Comparison of ENCODE assay signal across 15 cellular contexts in genomic region chr14:101474563-101475467, GRCh38.
DNase-seq lines count a peak whose midpoint lies in the region; ATAC-seq, FAIRE-seq and TF ChIP-seq lines count a peak whose summit lies in the region.
"Had no signal": no experiment of that assay in that cellular context is flagged by ENCODE, and none has a peak within 500 bp of the region (broad histone marks: within the 10 kb centered on the region; RNA-seq: fewer than 3 reads in every experiment).

No MANE protein-coding gene starts in this region.

- no peak overlapping the region for H3K4me3 Mint-ChIP-seq in progenitor cell of endocrine pancreas (ENCODE audit: low read depth)
- H3K4me3 Mint-ChIP-seq: T-cell had no signal

- H3K36me3 Mint-ChIP-seq in progenitor cell of endocrine pancreas (ENCODE audit: insufficient read depth) = no peaks in the 10 kb centered on the region
- H3K36me3 Mint-ChIP-seq: T-cell had no signal

- H3K27ac Mint-ChIP-seq in progenitor cell of endocrine pancreas = no peak overlapping the region
- H3K27ac Mint-ChIP-seq: T-cell had no signal

- no peak overlapping the region for H3K27ac ChIP-seq in right atrium auricular region
- peak overlapping the region in 11 of 21 experiments; percentile 16 to 84 (median 73) for H3K27ac ChIP-seq in skin epidermis
- no peak overlapping the region for H3K27ac ChIP-seq in Karpas-422 (ENCODE audit: low read length)
- H3K27ac ChIP-seq: GM23248, thoracic aorta had no signal

- H3K4me2 ChIP-seq in Karpas-422 (ENCODE audit: low read depth, low read length, poor library complexity, severe bottlenecking) = no peak overlapping the region

- H3K27me3 ChIP-seq in right atrium auricular region (no peaks in the 10 kb centered on the region), Karpas-422 (ENCODE audit: low read length) (no peaks in the 10 kb centered on the region)

- peak; percentile 60 for DNase-seq in cardiac septum (ENCODE audit: low spot score)
- DNase-seq in right atrium auricular region (ENCODE audit: low spot score) = no peak
- peak; percentile 57 for DNase-seq in left kidney (ENCODE audit: low read depth, low spot score)
- no peak for DNase-seq in H54 (ENCODE audit: insufficient read length, low spot score)
- no peak for DNase-seq in Karpas-422
- DNase-seq in progenitor cell of endocrine pancreas (ENCODE audit: low spot score, unreplicated experiment) = no peak
- DNase-seq: left colon, NCI-H2171 treated with DMSO at 0.1 percent for 48 hours, NCI-H82 had no signal

- H3K36me3 ChIP-seq in right atrium auricular region (no peaks in the 10 kb centered on the region), Karpas-422 (ENCODE audit: insufficient read depth, low read length) (no peaks in the 10 kb centered on the region)
- H3K36me3 ChIP-seq: prostate gland, thoracic aorta had no signal

- H3K27me3 Mint-ChIP-seq in progenitor cell of endocrine pancreas = peaks cover 3% of the 10 kb centered on the region

- no peaks in the 10 kb centered on the region for H3K9me3 Mint-ChIP-seq in progenitor cell of endocrine pancreas (ENCODE audit: low read depth)
- H3K9me3 Mint-ChIP-seq: T-cell had no signal

- no peak overlapping the region for H3K4me3 ChIP-seq in right atrium auricular region
- no peak overlapping the region for H3K4me3 ChIP-seq in skin epidermis
- H3K4me3 ChIP-seq in Karpas-422 (ENCODE audit: low read length) = no peak overlapping the region
- H3K4me3 ChIP-seq: GM23248, prostate gland, thoracic aorta had no signal

- H4K20me1 ChIP-seq in Karpas-422 (ENCODE audit: insufficient read depth, low read depth, low read length) = no peaks in the 10 kb centered on the region

- no peak for TF ChIP-seq POLR2A in H54 (IDR thresholded peaks at IDR 0.05; ENCODE audit: low read depth, low read length)

- no peaks in the 10 kb centered on the region for H3K79me2 ChIP-seq in Karpas-422 (ENCODE audit: low read length)

- no peak for FAIRE-seq in H54 (lab: Jason Lieb, UNC)

- intact Hi-C loops in cardiac septum (cut with DNase I) = no loop called here

- no peaks in the 10 kb centered on the region for H3K9me2 ChIP-seq in Karpas-422 (replicated peaks; ENCODE audit: insufficient read depth, low read length)

- no peak for ATAC-seq in HG03571 (IDR thresholded peaks at IDR 0.05; ENCODE audit: unreplicated experiment)
- ATAC-seq: left colon, T-cell had no signal

- TF ChIP-seq CTCF in right atrium auricular region (IDR thresholded peaks at IDR 0.05) (no peak), progenitor cell of endocrine pancreas (IDR thresholded peaks at IDR 0.05; ENCODE audit: unreplicated experiment) (no peak)

- no peaks in the 10 kb centered on the region for H3K4me1 ChIP-seq in right atrium auricular region
- no peaks in the 10 kb centered on the region for H3K4me1 ChIP-seq in Karpas-422 (ENCODE audit: low read length)
- H3K4me1 ChIP-seq: prostate gland had no signal

- no peak overlapping the region for H3K9ac ChIP-seq in Karpas-422 (ENCODE audit: low read length)
- H3K9ac ChIP-seq: GM23248 had no signal

- peaks cover 21% of the 10 kb centered on the region for H3K4me1 Mint-ChIP-seq in progenitor cell of endocrine pancreas (ENCODE audit: low read depth)
- H3K4me1 Mint-ChIP-seq: T-cell had no signal

- no peak overlapping the region for H2AFZ ChIP-seq in Karpas-422 (ENCODE audit: low read length)
- H2AFZ ChIP-seq: GM23248 had no signal

- H3K9me3 ChIP-seq in right atrium auricular region = no peaks in the 10 kb centered on the region
- H3K9me3 ChIP-seq in Karpas-422 (ENCODE audit: low read length) = no peaks in the 10 kb centered on the region
- H3K9me3 ChIP-seq: prostate gland, thoracic aorta had no signal

Comparison
In these comparisons a context has a peak if more than half of its experiments do, and no peak if none do; other contexts are left out.
1. DNase-seq: peak in cardiac septum (single experiment) and left kidney (single experiment); none in right atrium auricular region (single experiment), H54 (single experiment), Karpas-422 (single experiment) and progenitor cell of endocrine pancreas (single experiment).
2. H3K27ac ChIP-seq: peak in skin epidermis (11 of 21); none in right atrium auricular region (0 of 2) and Karpas-422 (single experiment).